In genomic region chr2:16194530-16194929, GRCh38 we compare ENCODE assay signal across 22 cellular contexts.
DNase-seq lines count a peak whose midpoint lies in the region; ATAC-seq, FAIRE-seq and TF ChIP-seq lines count a peak whose summit lies in the region.
"Had no signal": no experiment of that assay in that cellular context is flagged by ENCODE, and none has a peak within 500 bp of the region (broad histone marks: within the 10 kb centered on the region; RNA-seq: fewer than 3 reads in every experiment).

No MANE protein-coding gene starts in this region.

- TF ChIP-seq CTCF in HepG2 (CRISPR knock-in tag; IDR thresholded peaks at IDR 0.05): no peak
- TF ChIP-seq CTCF in right lobe of liver (IDR thresholded peaks at IDR 0.05): no peak
- TF ChIP-seq CTCF in K562 (IDR thresholded peaks at IDR 0.05 in 2 of 3, conservative IDR thresholded peaks at IDR 0.05 in 1 of 3; ENCODE audit: insufficient read depth in 2 of 3, low read depth in 1 of 3, low read length in 3 of 3): no peak

- H3K9me3 Mint-ChIP-seq in activated CD4-positive, alpha-beta T cell treated with anti-CD3 and anti-CD28 coated beads for 36 hours (ENCODE audit: low read depth): no peaks in the 10 kb centered on the region
- H3K9me3 Mint-ChIP-seq: CD4-positive, alpha-beta T cell; CD8-positive, alpha-beta T cell had no signal

- no peaks in the 10 kb centered on the region for H3K9me3 ChIP-seq in HepG2 (ENCODE audit: low read length)
- H3K9me3 ChIP-seq in right lobe of liver: no peaks in the 10 kb centered on the region
- H3K9me3 ChIP-seq in K562 (replicated peaks; ENCODE audit: control insufficient read depth, insufficient read depth, low read depth, low read length): no peaks in the 10 kb centered on the region
- H3K9me3 ChIP-seq: BLaER1 treated with 17β-estradiol and CSF1 and Interleukin-3, amounts not matched to agents 10 nM and 100 nM; Caco-2 had no signal

- peak; percentile 9 for DNase-seq in activated CD4-positive, alpha-beta T cell treated with anti-CD3 and anti-CD28 coated beads for 36 hours
- no peak for DNase-seq in activated CD4-positive, alpha-beta T cell treated with anti-CD3 and anti-CD28 coated beads, Interleukin-2, amount 50 U/mL, for 48 hours
- no peak for DNase-seq in HepG2 (ENCODE audit: low spot score)
- DNase-seq in right lobe of liver: no peak
- DNase-seq in K562 (ENCODE audit: extremely low read depth in 1 of 4, low spot score in 3 of 4): no peak
- no peak for DNase-seq in dedifferentiated amniotic fluid mesenchymal stem cell (ENCODE audit: extremely low spot score)
- DNase-seq: AML-193; Caco-2; Calu3; CD4-positive, alpha-beta T cell; CD8-positive, alpha-beta T cell; DMS79 treated with DMSO at 0.1 percent for 48 hours; GF-D8 had no signal

- FAIRE-seq in HepG2 (lab: Jason Lieb, UNC) (no peak), K562 (lab: Jason Lieb, UNC) (peak; percentile 40)
- FAIRE-seq: A549, D721Med, G401.6, GM12891, GM19239 had no signal

- no peaks in the 10 kb centered on the region for H3K9me1 ChIP-seq in K562 (ENCODE audit: control insufficient read depth, insufficient read depth, low read length)

- no peaks in the 10 kb centered on the region for H3K4me1 Mint-ChIP-seq in activated CD4-positive, alpha-beta T cell treated with anti-CD3 and anti-CD28 coated beads for 36 hours
- H3K4me1 Mint-ChIP-seq: B cell had no signal

- H3K4me2 ChIP-seq in HepG2 (ENCODE audit: low read depth, low read length) (no peak overlapping the region), K562 (ENCODE audit: insufficient read depth, low read length) (no peak overlapping the region)
- H3K4me2 ChIP-seq: A549; BLaER1 treated with 17β-estradiol and CSF1 and Interleukin-3, amounts not matched to agents 10 nM and 100 nM had no signal

- TF ChIP-seq RAD21 in HepG2 (CRISPR knock-in tag; IDR thresholded peaks at IDR 0.05) (no peak), K562 (CRISPR knock-in tag; conservative IDR thresholded peaks at IDR 0.05 in 1 of 2, IDR thresholded peaks at IDR 0.05 in 1 of 2) (no peak)

- no peak overlapping the region for H3K4me3 ChIP-seq in HepG2 (replicated peaks in 1 of 3; ENCODE audit: insufficient read depth in 1 of 3, low read depth in 2 of 3, low read length in 3 of 3)
- H3K4me3 ChIP-seq in right lobe of liver: no peak overlapping the region
- H3K4me3 ChIP-seq in K562: no peak overlapping the region
- H3K4me3 ChIP-seq: A549; BLaER1 treated with 17β-estradiol and CSF1 and Interleukin-3, amounts not matched to agents 10 nM and 100 nM had no signal

- no peak for TF ChIP-seq EP300 in HepG2 (IDR thresholded peaks at IDR 0.05; ENCODE audit: low read depth in 2 of 2, low read length in 2 of 2)
- TF ChIP-seq EP300 in HepG2 (CRISPR knock-in tag; IDR thresholded peaks at IDR 0.05; ENCODE audit: borderline replicate concordance): no peak
- TF ChIP-seq EP300 in K562 (IDR thresholded peaks at IDR 0.05; ENCODE audit: low read length): no peak

- TF ChIP-seq POLR2A in HepG2 (IDR thresholded peaks at IDR 0.05; ENCODE audit: insufficient read depth in 1 of 2, low read depth in 2 of 2, low read length in 2 of 2): no peak
- TF ChIP-seq POLR2A in right lobe of liver (IDR thresholded peaks at IDR 0.05): no peak
- TF ChIP-seq POLR2A in K562 (conservative IDR thresholded peaks at IDR 0.05): no peak

- no peak overlapping the region for H3K4me3 Mint-ChIP-seq in activated CD4-positive, alpha-beta T cell treated with anti-CD3 and anti-CD28 coated beads for 36 hours
- H3K4me3 Mint-ChIP-seq: B cell; CD4-positive, alpha-beta T cell; CD8-positive, alpha-beta T cell had no signal

- no peaks in the 10 kb centered on the region for H3K27me3 Mint-ChIP-seq in activated CD4-positive, alpha-beta T cell treated with anti-CD3 and anti-CD28 coated beads for 36 hours
- H3K27me3 Mint-ChIP-seq: CD4-positive, alpha-beta T cell had no signal

- no peak overlapping the region for H3K27ac ChIP-seq in HepG2 (ENCODE audit: extremely low read length, insufficient read depth, low read length)
- no peak overlapping the region for H3K27ac ChIP-seq in right lobe of liver
- no peak overlapping the region for H3K27ac ChIP-seq in K562 (ENCODE audit: extremely low read depth, low read depth, low read length)
- H3K27ac ChIP-seq: 22Rv1; A549; BLaER1 treated with 17β-estradiol and CSF1 and Interleukin-3, amounts not matched to agents 10 nM and 100 nM; C4-2B had no signal

- H3K36me3 Mint-ChIP-seq in activated CD4-positive, alpha-beta T cell treated with anti-CD3 and anti-CD28 coated beads for 36 hours (ENCODE audit: low read depth): no peaks in the 10 kb centered on the region
- H3K36me3 Mint-ChIP-seq: CD8-positive, alpha-beta T cell had no signal

- intact Hi-C loops in activated CD4-positive, alpha-beta T cell treated with anti-CD3 and anti-CD28 coated beads for 36 hours (cut with DNase I, micrococcal nuclease): no loop called here
- intact Hi-C loops in HepG2 (cut with micrococcal nuclease; ENCODE audit: unreplicated experiment) (no loop called here), right lobe of liver (cut with DNase I) (no loop called here), K562 (cut with micrococcal nuclease) (no loop called here)

- no peak overlapping the region for H3K27ac Mint-ChIP-seq in activated CD4-positive, alpha-beta T cell treated with anti-CD3 and anti-CD28 coated beads for 36 hours
- H3K27ac Mint-ChIP-seq: B cell; CD4-positive, alpha-beta T cell; CD8-positive, alpha-beta T cell had no signal

- peaks cover 39% of the 10 kb centered on the region for H3K4me1 ChIP-seq in HepG2 (ENCODE audit: insufficient read depth, low read length)
- H3K4me1 ChIP-seq in right lobe of liver: no peaks in the 10 kb centered on the region
- H3K4me1 ChIP-seq in K562 (replicated peaks in 1 of 2; ENCODE audit: control insufficient read depth in 2 of 2, insufficient read depth in 2 of 2, low read length in 2 of 2): no peaks in the 10 kb centered on the region
- H3K4me1 ChIP-seq: A549; BLaER1 treated with 17β-estradiol and CSF1 and Interleukin-3, amounts not matched to agents 10 nM and 100 nM; Caco-2 had no signal

- 79% methylated on average over 4 of the region's 4 CpGs for WGBS in HepG2 (ENCODE audit: low lambda C conversion rate)
- WGBS in right lobe of liver (ENCODE audit: insufficient coverage, low coverage, low lambda C conversion rate, missing lambda C conversion rate): 78% methylated on average over 4 of the region's 4 CpGs
- 0% methylated on average over 4 of the region's 4 CpGs for WGBS in K562 (ENCODE audit: insufficient coverage, low coverage, missing lambda C conversion rate)

- CTCF ChIA-PET in activated CD4-positive, alpha-beta T cell treated with anti-CD3 and anti-CD28 coated beads for 36 hours (lab: Charles Lee): interaction anchor here (1.0 kb wide), 1 partner anchor 11 kb away, joined by 3 read pairs; no protein-coding TSS in a partner anchor
- CTCF ChIA-PET in HepG2 (lab: Yijun Ruan, JAX; ENCODE audit: low intra/inter-chr PET ratio, low total read pairs) (no interaction called here), K562 (lab: Yijun Ruan, JAX; ENCODE audit: low intra/inter-chr PET ratio) (no interaction called here)

- no peak for ATAC-seq in activated CD4-positive, alpha-beta T cell treated with anti-CD3 and anti-CD28 coated beads for 36 hours
- no peak for ATAC-seq in HepG2
- ATAC-seq in right lobe of liver: no peak
- ATAC-seq in K562: no peak
- ATAC-seq: A549; CD8-positive, alpha-beta T cell had no signal

- H3K27me3 ChIP-seq in HepG2 (ENCODE audit: control insufficient read depth in 1 of 2, insufficient read depth in 2 of 2, low read length in 2 of 2) (no peaks in the 10 kb centered on the region), right lobe of liver (no peaks in the 10 kb centered on the region), K562 (ENCODE audit: control insufficient read depth in 2 of 2, insufficient read depth in 2 of 2, low read length in 2 of 2) (peaks cover 0 to 5% of the 10 kb centered on the region in 2 experiments; a peak in 1 of 5 replicates)
- H3K27me3 ChIP-seq: BLaER1 treated with 17β-estradiol and CSF1 and Interleukin-3, amounts not matched to agents 10 nM and 100 nM had no signal

- BruUV-seq in HepG2 (replicated peaks; lab: Mats Ljungman, UMichigan): no TSS peak
- no TSS peak for BruUV-seq in K562 (replicated peaks; lab: Mats Ljungman, UMichigan)

- no peak overlapping the region for H3K9ac ChIP-seq in HepG2 (ENCODE audit: insufficient read depth, low read depth, low read length)
- H3K9ac ChIP-seq in K562 (ENCODE audit: insufficient read depth in 1 of 2, low read depth in 2 of 2, low read length in 2 of 2): no peak overlapping the region
- H3K9ac ChIP-seq: BLaER1 treated with 17β-estradiol and CSF1 and Interleukin-3, amounts not matched to agents 10 nM and 100 nM had no signal

- H2AFZ ChIP-seq in HepG2 (ENCODE audit: low read length): no peak overlapping the region
- no peak overlapping the region for H2AFZ ChIP-seq in K562 (ENCODE audit: low read depth, low read length)

- H3K79me2 ChIP-seq in HepG2 (ENCODE audit: insufficient read depth, low read length): no peaks in the 10 kb centered on the region
- no peaks in the 10 kb centered on the region for H3K79me2 ChIP-seq in K562 (ENCODE audit: control insufficient read depth, insufficient read depth, low read length)

- in situ Hi-C loops in HepG2 (cut with HindIII; ENCODE audit: extremely low pct_ligation_motif_present, low pct_unique_long_range_greater_than_20kb): no loop called here
- in situ Hi-C loops in K562 (cut with MboI): no loop called here

- H3K36me3 ChIP-seq in HepG2 (replicated peaks in 1 of 2; ENCODE audit: control insufficient read depth in 1 of 2, insufficient read depth in 2 of 2, low read length in 2 of 2) (no peaks in the 10 kb centered on the region), right lobe of liver (no peaks in the 10 kb centered on the region), K562 (ENCODE audit: control insufficient read depth, insufficient read depth, low read length) (no peaks in the 10 kb centered on the region)
- H3K36me3 ChIP-seq: BLaER1 treated with 17β-estradiol and CSF1 and Interleukin-3, amounts not matched to agents 10 nM and 100 nM had no signal

- H4K20me1 ChIP-seq in HepG2 (ENCODE audit: insufficient read depth, low read length) (no peaks in the 10 kb centered on the region), K562 (replicated peaks; ENCODE audit: control insufficient read depth, insufficient read depth, low read length) (no peaks in the 10 kb centered on the region)
- H4K20me1 ChIP-seq: BLaER1 treated with 17β-estradiol and CSF1 and Interleukin-3, amounts not matched to agents 10 nM and 100 nM had no signal

- POLR2A ChIA-PET in activated CD4-positive, alpha-beta T cell treated with anti-CD3 and anti-CD28 coated beads for 36 hours (lab: Charles Lee): no interaction called here
- POLR2A ChIA-PET in HepG2 (lab: Yijun Ruan, JAX) (no interaction called here), K562 (lab: Yijun Ruan, JAX) (no interaction called here)

TF ChIP-seq in HepG2, 621 proteins besides CTCF, POLR2A, EP300 and RAD21:
- TF ChIP-seq PPARG (CRISPR knock-in tag; conservative IDR thresholded peaks at IDR 0.05) (no peak), RAD51 (IDR thresholded peaks at IDR 0.05; ENCODE audit: borderline replicate concordance) (peak; percentile 9; the same call in 1 of the 2 replicates)
